In genomic region chr3:195450731-195451229, GRCh38 we compare ENCODE assay signal across 10 cellular contexts. TPM values are rescaled to one million over a fixed set of nuclear protein-coding genes. Genes with fewer than 3 reads are reported as not detected.
DNase-seq lines count a peak whose midpoint lies in the region; TF ChIP-seq lines count a peak whose summit lies in the region.
"Had no signal": no experiment of that assay in that cellular context is flagged by ENCODE, and none has a peak within 500 bp of the region (broad histone marks: within the 10 kb centered on the region; RNA-seq: fewer than 3 reads in every experiment).

No MANE protein-coding gene starts in this region.

- H3K79me2 ChIP-seq in KMS-11 (ENCODE audit: insufficient read depth, low read depth), result no peaks in the 10 kb centered on the region

- H3K4me2 ChIP-seq in KMS-11, result peak overlapping the region; percentile 74

- no peak for TF ChIP-seq POLR2A in suprapubic skin (IDR thresholded peaks at IDR 0.05)

- H4K20me1 ChIP-seq in KMS-11 (ENCODE audit: insufficient read depth), result no peaks in the 10 kb centered on the region

- H3K36me3 ChIP-seq in KMS-11 (ENCODE audit: insufficient read depth) (no peaks in the 10 kb centered on the region), suprapubic skin (no peaks in the 10 kb centered on the region)
- H3K36me3 ChIP-seq: tibial artery had no signal

- H3K4me1 ChIP-seq in KMS-11 (ENCODE audit: low read depth, poor library complexity, severe bottlenecking) (peaks cover 51% of the 10 kb centered on the region), suprapubic skin (peaks cover 6% of the 10 kb centered on the region)
- H3K4me1 ChIP-seq: tibial artery had no signal

- H2AFZ ChIP-seq in KMS-11 (ENCODE audit: low read depth), result peak overlapping the region; percentile 64

- H3K9ac ChIP-seq in KMS-11, result peak overlapping the region; percentile 25; the same call in 1 of the 2 replicates

- peak; percentile 37 for DNase-seq in SKM-1 (lab: John Stamatoyannopoulos, UW; ENCODE audit: unreplicated experiment)
- DNase-seq in hepatic stellate cell (ENCODE audit: low spot score), result peak; percentile 35
- DNase-seq in suprapubic skin (ENCODE audit: low spot score in 2 of 2), result peak in 1 of 2 donors; percentile 70
- DNase-seq in T1000 (lab: John Stamatoyannopoulos, UW), result no peak
- no peak for DNase-seq in NCI-H748 (lab: John Stamatoyannopoulos, UW; ENCODE audit: unreplicated experiment)
- no peak for DNase-seq in NCI-H1436 treated with DMSO at 0.1 percent for 48 hours (lab: John Stamatoyannopoulos, UW)
- DNase-seq: activated CD8-positive, alpha-beta memory T cell treated with anti-CD3 and anti-CD28 coated beads for 24 hours; effector memory CD4-positive, alpha-beta T cell had no signal

- TF ChIP-seq EP300 in suprapubic skin (IDR thresholded peaks at IDR 0.05), result no peak

- no peaks in the 10 kb centered on the region for H3K9me3 ChIP-seq in suprapubic skin
- H3K9me3 ChIP-seq: tibial artery had no signal

- H3K27ac ChIP-seq in KMS-11 (peak overlapping the region; percentile 62), suprapubic skin (peak overlapping the region; percentile 43)
- H3K27ac ChIP-seq: tibial artery had no signal

- no peak for TF ChIP-seq CTCF in KMS-11 (conservative IDR thresholded peaks at IDR 0.05; ENCODE audit: low read depth, low read length)
- TF ChIP-seq CTCF in suprapubic skin (IDR thresholded peaks at IDR 0.05), result no peak

- H3K27me3 ChIP-seq in KMS-11 (ENCODE audit: insufficient read depth, low read depth) (no peaks in the 10 kb centered on the region), suprapubic skin (no peaks in the 10 kb centered on the region)
- H3K27me3 ChIP-seq: tibial artery had no signal

- 59% methylated on average over 5 of the region's 5 CpGs for WGBS in suprapubic skin

- no peak overlapping the region for H3K4me3 ChIP-seq in KMS-11 (IDR thresholded peaks at IDR 0.05; ENCODE audit: insufficient read depth, low read depth, low read length)
- no peak overlapping the region for H3K4me3 ChIP-seq in suprapubic skin
- H3K4me3 ChIP-seq: tibial artery had no signal

RNA-seq across cellular contexts. Expression of gene ACAP2, which starts 8.0 kb away (rescaled TPM):
- 10 to 100 TPM; 41.9 to 53.2 (median 48.0) TPM for total RNA-seq in suprapubic skin

Comparison
In these comparisons a context has a peak if more than half of its experiments do, and no peak if none do; other contexts are left out.
1. DNase-seq: peak in SKM-1 (single experiment) and hepatic stellate cell (single experiment); none in T1000 (single experiment), NCI-H748 (single experiment) and NCI-H1436 treated with DMSO at 0.1 percent for 48 hours (single experiment).